ENCODE assay signal across 8 cellular contexts in genomic region chr20:53589341-53590065, GRCh38. TPM values are rescaled to one million over a fixed set of nuclear protein-coding genes. Genes with fewer than 3 reads are reported as not detected.
DNase-seq lines count a peak whose midpoint lies in the region; ATAC-seq, FAIRE-seq and TF ChIP-seq lines count a peak whose summit lies in the region.
"Not testable (repeated sequence)": the region's sequence is repeated elsewhere in the genome, so short reads cannot be mapped to it uniquely, and the experiment has no call there.

No MANE protein-coding gene starts in this region.

- H3K4me1 ChIP-seq in A549 = peaks cover 51% of the 10 kb centered on the region
- H3K4me1 ChIP-seq in GM23338 (ENCODE audit: insufficient read depth) = peaks cover 51% of the 10 kb centered on the region
- peaks cover 53% of the 10 kb centered on the region for H3K4me1 ChIP-seq in body of pancreas
- H3K4me1 ChIP-seq in mucosa of descending colon (ENCODE audit: low read depth) = peaks cover 35% of the 10 kb centered on the region

- not testable (repeated sequence) for TF ChIP-seq CTCF in A549 (IDR thresholded peaks at IDR 0.05); GM23338 (conservative IDR thresholded peaks at IDR 0.05; ENCODE audit: low read depth in 2 of 2); body of pancreas (IDR thresholded peaks at IDR 0.05); fibroblast of villous mesenchyme (IDR thresholded peaks at IDR 0.05; ENCODE audit: insufficient read depth, low read depth, low read length); mucosa of descending colon (IDR thresholded peaks at IDR 0.05)

- not testable (repeated sequence) for H3K27me3 Mint-ChIP-seq in GM23338 (ENCODE audit: insufficient read depth, low read depth, poor library complexity); activated CD4-positive, alpha-beta T cell treated with anti-CD3 and anti-CD28 coated beads for 36 hours

- not testable (repeated sequence) for H3K9me2 ChIP-seq in GM23338 (ENCODE audit: insufficient read depth)

- H3K9me3 Mint-ChIP-seq in GM23338; activated CD4-positive, alpha-beta T cell treated with anti-CD3 and anti-CD28 coated beads for 36 hours (ENCODE audit: low read depth): not testable (repeated sequence)

- H3K4me3 ChIP-seq in A549 (peak overlapping the region; percentile 94), GM23338 (peak overlapping the region; percentile 72), fibroblast of villous mesenchyme (ENCODE audit: low read depth, low read length) (peak overlapping the region; percentile 37), skin epidermis (peak overlapping the region in 4 of 7 experiments; percentile 4 to 24 (median 9))
- not testable (repeated sequence) for H3K4me3 ChIP-seq in body of pancreas, mucosa of descending colon

- intact Hi-C loops in activated CD4-positive, alpha-beta T cell treated with anti-CD3 and anti-CD28 coated beads for 36 hours (cut with DNase I, micrococcal nuclease) = loop anchor here in 1 of 2 experiments (5.0 kb wide), 1 partner anchor 163 kb away; no protein-coding TSS in a partner anchor
- intact Hi-C loops in body of pancreas (cut with DNase I); mucosa of descending colon (cut with DNase I, micrococcal nuclease): not testable (repeated sequence)

- TF ChIP-seq POLR2A in A549 (IDR thresholded peaks at IDR 0.05; ENCODE audit: low read length); body of pancreas (IDR thresholded peaks at IDR 0.05): not testable (repeated sequence)

- not testable (repeated sequence) for H3F3A ChIP-seq in GM23338 (replicated peaks; ENCODE audit: low read depth)

- WGBS in A549 (ENCODE audit: missing lambda C conversion rate) = 1% methylated on average over 12 of the region's 12 CpGs
- 16 to 22% methylated on average over 12 of the region's 12 CpGs for WGBS in body of pancreas, 2 donors

- H3K79me2 ChIP-seq in GM23338 (replicated peaks; ENCODE audit: insufficient read depth) = peaks cover 81% of the 10 kb centered on the region

- POLR2A ChIA-PET in A549 (lab: Yijun Ruan, JAX) = interaction anchor here (0.6 kb wide), 1 partner anchor 311 kb away, joined by 9 read pairs; no protein-coding TSS in a partner anchor
- POLR2A ChIA-PET in activated CD4-positive, alpha-beta T cell treated with anti-CD3 and anti-CD28 coated beads for 36 hours (lab: Charles Lee) = not testable (repeated sequence)

- ATAC-seq in A549; GM23338; activated CD4-positive, alpha-beta T cell treated with anti-CD3 and anti-CD28 coated beads for 36 hours; body of pancreas; mucosa of descending colon: not testable (repeated sequence)

- DNase-seq in A549 (ENCODE audit: low read depth in 1 of 2, low spot score in 1 of 2); body of pancreas; fibroblast of villous mesenchyme (ENCODE audit: low read depth): not testable (repeated sequence)
- DNase-seq in GM23338 (ENCODE audit: low spot score) (peak; percentile 83), NCI-H82 treated with DMSO at 0.1 percent for 48 hours (lab: John Stamatoyannopoulos, UW; ENCODE audit: unreplicated experiment) (peak; percentile 40), mucosa of descending colon (peak in 2 of 3 donors; percentile 38 to 54)
- peak; percentile 39 for DNase-seq in activated CD4-positive, alpha-beta T cell treated with anti-CD3 and anti-CD28 coated beads for 36 hours

- TF ChIP-seq RAD21 in A549 (conservative IDR thresholded peaks at IDR 0.05 in 1 of 2, IDR thresholded peaks at IDR 0.05 in 1 of 2) = not testable (repeated sequence)

- peak overlapping the region; percentile 99 for H3K4me2 ChIP-seq in A549
- H3K4me2 ChIP-seq in GM23338 = peak overlapping the region; percentile 71

- peak overlapping the region; percentile 98 for H3K27ac Mint-ChIP-seq in GM23338
- H3K27ac Mint-ChIP-seq in activated CD4-positive, alpha-beta T cell treated with anti-CD3 and anti-CD28 coated beads for 36 hours = peak overlapping the region; percentile 99

- H3K4me1 Mint-ChIP-seq in GM23338 = peaks cover 52% of the 10 kb centered on the region
- peaks cover 40% of the 10 kb centered on the region for H3K4me1 Mint-ChIP-seq in activated CD4-positive, alpha-beta T cell treated with anti-CD3 and anti-CD28 coated beads for 36 hours

- H3K36me3 ChIP-seq in GM23338 (ENCODE audit: insufficient read depth); body of pancreas (replicated peaks in 1 of 2; ENCODE audit: insufficient read depth in 1 of 2, low read depth in 2 of 2); mucosa of descending colon (ENCODE audit: low read depth): not testable (repeated sequence)

- not testable (repeated sequence) for H4K20me1 ChIP-seq in GM23338 (replicated peaks; ENCODE audit: insufficient read depth)

- H3K27ac ChIP-seq in A549 = peak overlapping the region; percentile 99 to 100
- H3K27ac ChIP-seq in GM23338 (ENCODE audit: low read depth) = peak overlapping the region; percentile 94
- peak overlapping the region; percentile 58 to 100 (median 98) for H3K27ac ChIP-seq in body of pancreas
- H3K27ac ChIP-seq in skin epidermis = peak overlapping the region in 19 of 21 experiments; percentile 7 to 100 (median 99)

- not testable (repeated sequence) for H2AFZ ChIP-seq in GM23338

- TF ChIP-seq EP300 in A549 (IDR thresholded peaks at IDR 0.05) = not testable (repeated sequence)

- H3K9me3 ChIP-seq in A549, body of pancreas, mucosa of descending colon: not testable (repeated sequence)

- not testable (repeated sequence) for H3K36me3 Mint-ChIP-seq in GM23338 (ENCODE audit: low read depth)
- peaks cover 21% of the 10 kb centered on the region for H3K36me3 Mint-ChIP-seq in activated CD4-positive, alpha-beta T cell treated with anti-CD3 and anti-CD28 coated beads for 36 hours (ENCODE audit: low read depth)

- not testable (repeated sequence) for H3K27me3 ChIP-seq in GM23338 (ENCODE audit: insufficient read depth); body of pancreas

- not testable (repeated sequence) for FAIRE-seq in A549 (lab: Jason Lieb, UNC)

- peak overlapping the region; percentile 85 for H3K4me3 Mint-ChIP-seq in GM23338
- peak overlapping the region; percentile 97 for H3K4me3 Mint-ChIP-seq in activated CD4-positive, alpha-beta T cell treated with anti-CD3 and anti-CD28 coated beads for 36 hours

- CTCF ChIA-PET in A549 (lab: Yijun Ruan, JAX) = not testable (repeated sequence)
- CTCF ChIA-PET in activated CD4-positive, alpha-beta T cell treated with anti-CD3 and anti-CD28 coated beads for 36 hours (lab: Charles Lee) = interaction anchor here (0.6 to 0.9 kb wide), 3 partner anchors 10 to 281 kb away, joined by 3 to 5 read pairs (median 4); no protein-coding TSS in a partner anchor

RNA-seq across cellular contexts. Expression of gene ZNF217, which starts 4.1 kb away (rescaled TPM):
- polyA plus RNA-seq in A549 (2011; rRNA removed) (22.2 and 29.5 TPM in 2 replicates), A549 (2017; fragmentation: RNase III; extraction: RNeasy Plus Mini Kit Qiagen cat#74134 plus additional on column Dnase treatment) (28.1 to 30.5 TPM (median 29.9 TPM) in 3 replicates), GM23338 (2016; fragmentation: Nextera tagmentation; extraction: Ambion mirVana) (30.8 and 32.8 TPM in 2 replicates)
- polyA plus RNA-seq in A549 (2012; cell fraction: cytosol; rRNA removed) = 6.8 and 8.8 TPM in 2 replicates
- polyA plus RNA-seq in A549 (2012; cell fraction: nucleus; rRNA removed) = 8.9 and 11.6 TPM in 2 replicates
- polyA minus RNA-seq in A549 (2011; rRNA and poly(A)+ RNA removed) = 48.5 and 50.5 TPM in 2 replicates
- 76.7 and 78.0 TPM in 2 replicates for total RNA-seq in GM23338 (2014; rRNA removed; shearing (Covaris generic))
- 10 to 100 TPM; 41.5 to 45.6 TPM for total RNA-seq in activated CD4-positive, alpha-beta T cell treated with anti-CD3 and anti-CD28 coated beads for 36 hours
- total RNA-seq in body of pancreas (10 to 100 TPM; 17.4 to 27.7 TPM), fibroblast of villous mesenchyme (20.3 and 22.9 TPM in 2 replicates), mucosa of descending colon (10 to 100 TPM; 38.9 to 79.8 (median 78.2) TPM)
